17 cellular contexts compared by ENCODE assay signal in genomic region chr2:122032264-122032645, GRCh38.
DNase-seq lines count a peak whose midpoint lies in the region; ATAC-seq and TF ChIP-seq lines count a peak whose summit lies in the region.
"Had no signal": no experiment of that assay in that cellular context is flagged by ENCODE, and none has a peak within 500 bp of the region (broad histone marks: within the 10 kb centered on the region; RNA-seq: fewer than 3 reads in every experiment).

No MANE protein-coding gene starts in this region.

- no peaks in the 10 kb centered on the region for H3K36me3 Mint-ChIP-seq in activated CD4-positive, alpha-beta T cell treated with anti-CD3 and anti-CD28 coated beads, Interleukin-2, amount 10 ng/mL, durations not matched to agents 7 days and 5 days (ENCODE audit: low read depth)
- no peaks in the 10 kb centered on the region for H3K36me3 Mint-ChIP-seq in activated CD4-positive, alpha-beta T cell treated with anti-CD3 and anti-CD28 coated beads, Interleukin-2, amount 10 ng/mL, durations not matched to agents 24 days and 14 days (ENCODE audit: low read depth)
- H3K36me3 Mint-ChIP-seq in glutamatergic neuron (ENCODE audit: unreplicated experiment): no peaks in the 10 kb centered on the region

- no peak overlapping the region for H2AFZ ChIP-seq in Loucy (ENCODE audit: low read length)
- H2AFZ ChIP-seq: GM23248 had no signal

- POLR2A ChIA-PET in activated CD4-positive, alpha-beta T cell treated with anti-CD3 and anti-CD28 coated beads, Interleukin-2, amount 10 ng/mL, durations not matched to agents 7 days and 5 days (lab: Charles Lee): no interaction called here

- H3K27ac ChIP-seq in lower lobe of right lung: no peak overlapping the region
- H3K27ac ChIP-seq: 22Rv1, GM23248, HL-60 had no signal

- H3K9me3 ChIP-seq in Loucy (ENCODE audit: insufficient read depth, low read depth, low read length): no peaks in the 10 kb centered on the region
- no peaks in the 10 kb centered on the region for H3K9me3 ChIP-seq in lower lobe of right lung

- no peaks in the 10 kb centered on the region for H4K20me1 ChIP-seq in Loucy (ENCODE audit: insufficient read depth, low read length, poor library complexity, severe bottlenecking)

- H3K9me2 ChIP-seq in Loucy (replicated peaks; ENCODE audit: low read depth, low read length): no peaks in the 10 kb centered on the region

- intact Hi-C loops in activated CD4-positive, alpha-beta T cell treated with anti-CD3 and anti-CD28 coated beads, Interleukin-2, amount 10 ng/mL, durations not matched to agents 24 days and 14 days (cut with micrococcal nuclease): no loop called here
- intact Hi-C loops in lower lobe of right lung (cut with DNase I): no loop called here

- peaks cover 3% of the 10 kb centered on the region for H3K27me3 Mint-ChIP-seq in activated CD4-positive, alpha-beta T cell treated with anti-CD3 and anti-CD28 coated beads, Interleukin-2, amount 10 ng/mL, durations not matched to agents 7 days and 5 days
- H3K27me3 Mint-ChIP-seq in activated CD4-positive, alpha-beta T cell treated with anti-CD3 and anti-CD28 coated beads, Interleukin-2, amount 10 ng/mL, durations not matched to agents 24 days and 14 days: peaks cover 1% of the 10 kb centered on the region
- H3K27me3 Mint-ChIP-seq in glutamatergic neuron (ENCODE audit: unreplicated experiment): no peaks in the 10 kb centered on the region

- no peak overlapping the region for H3K4me3 Mint-ChIP-seq in activated CD4-positive, alpha-beta T cell treated with anti-CD3 and anti-CD28 coated beads, Interleukin-2, amount 10 ng/mL, durations not matched to agents 7 days and 5 days
- H3K4me3 Mint-ChIP-seq in activated CD4-positive, alpha-beta T cell treated with anti-CD3 and anti-CD28 coated beads, Interleukin-2, amount 10 ng/mL, durations not matched to agents 24 days and 14 days: no peak overlapping the region
- H3K4me3 Mint-ChIP-seq in glutamatergic neuron (ENCODE audit: unreplicated experiment): no peak overlapping the region
- H3K4me3 Mint-ChIP-seq: CD4-positive, alpha-beta T cell; H9 had no signal

- ATAC-seq in GM19324 (IDR thresholded peaks at IDR 0.05; ENCODE audit: low FRiP score, unreplicated experiment): no peak
- no peak for ATAC-seq in lower lobe of right lung

- H3K4me1 ChIP-seq in Loucy (ENCODE audit: insufficient read depth, low read length, poor library complexity, severe bottlenecking): peaks cover 32% of the 10 kb centered on the region
- no peaks in the 10 kb centered on the region for H3K4me1 ChIP-seq in lower lobe of right lung

- no peaks in the 10 kb centered on the region for H3K9me3 Mint-ChIP-seq in activated CD4-positive, alpha-beta T cell treated with anti-CD3 and anti-CD28 coated beads, Interleukin-2, amount 10 ng/mL, durations not matched to agents 7 days and 5 days
- H3K9me3 Mint-ChIP-seq in activated CD4-positive, alpha-beta T cell treated with anti-CD3 and anti-CD28 coated beads, Interleukin-2, amount 10 ng/mL, durations not matched to agents 24 days and 14 days: no peaks in the 10 kb centered on the region
- peaks cover 3% of the 10 kb centered on the region for H3K9me3 Mint-ChIP-seq in glutamatergic neuron (ENCODE audit: unreplicated experiment)
- H3K9me3 Mint-ChIP-seq: CD4-positive, alpha-beta T cell; H9 had no signal

- no peaks in the 10 kb centered on the region for H3F3A ChIP-seq in Loucy (ENCODE audit: low read depth)

- no peak overlapping the region for H3K4me3 ChIP-seq in Loucy (ENCODE audit: low read length, poor library complexity, severe bottlenecking)
- no peak overlapping the region for H3K4me3 ChIP-seq in lower lobe of right lung
- H3K4me3 ChIP-seq: GM23248 had no signal

- peak overlapping the region; percentile 28 for H3K4me2 ChIP-seq in Loucy (ENCODE audit: low read depth, low read length, poor library complexity, severe bottlenecking)

- H3K27ac Mint-ChIP-seq in activated CD4-positive, alpha-beta T cell treated with anti-CD3 and anti-CD28 coated beads, Interleukin-2, amount 10 ng/mL, durations not matched to agents 7 days and 5 days: peak overlapping the region; percentile 48
- no peak overlapping the region for H3K27ac Mint-ChIP-seq in activated CD4-positive, alpha-beta T cell treated with anti-CD3 and anti-CD28 coated beads, Interleukin-2, amount 10 ng/mL, durations not matched to agents 24 days and 14 days
- peak overlapping the region; percentile 14 for H3K27ac Mint-ChIP-seq in glutamatergic neuron (ENCODE audit: unreplicated experiment)
- H3K27ac Mint-ChIP-seq: CD4-positive, alpha-beta T cell had no signal

- CTCF ChIA-PET in activated CD4-positive, alpha-beta T cell treated with anti-CD3 and anti-CD28 coated beads, Interleukin-2, amount 10 ng/mL, durations not matched to agents 7 days and 5 days (lab: Charles Lee): no interaction called here

- no peaks in the 10 kb centered on the region for H3K79me2 ChIP-seq in Loucy (ENCODE audit: insufficient read depth, low read length)

- no peak overlapping the region for H3K9ac ChIP-seq in Loucy (ENCODE audit: low read depth, low read length, poor library complexity, severe bottlenecking)
- H3K9ac ChIP-seq: GM23248 had no signal

- no peak for DNase-seq in activated CD4-positive, alpha-beta T cell treated with anti-CD3 and anti-CD28 coated beads, Interleukin-2, amount 10 ng/mL, durations not matched to agents 7 days and 5 days
- no peak for DNase-seq in activated CD4-positive, alpha-beta T cell treated with anti-CD3 and anti-CD28 coated beads, Interleukin-2, amount 10 ng/mL, durations not matched to agents 24 days and 14 days
- DNase-seq in glutamatergic neuron (no peak), lower lobe of right lung (no peak), NCI-H2196 treated with DMSO at 0.1 percent for 48 hours (lab: John Stamatoyannopoulos, UW; ENCODE audit: unreplicated experiment) (no peak)
- no peak for DNase-seq in activated CD4-positive, CD25-positive, alpha-beta regulatory T cell treated with anti-CD3 and anti-CD28 coated beads, Interleukin-2, amount 50 U/mL, for 72 hours
- DNase-seq: AML-193; C1 segment of cervical spinal cord; Calu3; CD4-positive, alpha-beta T cell; DMS 273 treated with DMSO at 0.1 percent for 48 hours; H9 had no signal

- H3K36me3 ChIP-seq in Loucy (ENCODE audit: insufficient read depth, low read length) (no peaks in the 10 kb centered on the region), lower lobe of right lung (no peaks in the 10 kb centered on the region)

- no peak for TF ChIP-seq CTCF in Loucy (conservative IDR thresholded peaks at IDR 0.05; ENCODE audit: low read length)
- TF ChIP-seq CTCF in glutamatergic neuron (IDR thresholded peaks at IDR 0.05; ENCODE audit: partially characterized antibody, unreplicated experiment): no peak
- TF ChIP-seq CTCF in lower lobe of right lung (IDR thresholded peaks at IDR 0.05): no peak

- no peaks in the 10 kb centered on the region for H3K4me1 Mint-ChIP-seq in activated CD4-positive, alpha-beta T cell treated with anti-CD3 and anti-CD28 coated beads, Interleukin-2, amount 10 ng/mL, durations not matched to agents 7 days and 5 days
- H3K4me1 Mint-ChIP-seq in activated CD4-positive, alpha-beta T cell treated with anti-CD3 and anti-CD28 coated beads, Interleukin-2, amount 10 ng/mL, durations not matched to agents 24 days and 14 days: peaks cover 2% of the 10 kb centered on the region
- peaks cover 13% of the 10 kb centered on the region for H3K4me1 Mint-ChIP-seq in glutamatergic neuron (ENCODE audit: low read depth, unreplicated experiment)

- H3K27me3 ChIP-seq in Loucy (ENCODE audit: insufficient read depth, low read length, poor library complexity, severe bottlenecking): no peaks in the 10 kb centered on the region
- H3K27me3 ChIP-seq in lower lobe of right lung (ENCODE audit: low read depth): no peaks in the 10 kb centered on the region
